In genomic region chr18:66757946-66758345, GRCh38 we compare ENCODE assay signal across 1 cellular context.
TF ChIP-seq lines count a peak whose summit lies in the region.

No MANE protein-coding gene starts in this region.

TF ChIP-seq in GM23338, 12 proteins besides CTCF, POLR2A, EP300 and RAD21 (continued from another document):
- TF ChIP-seq EZH2 (IDR thresholded peaks at IDR 0.05; ENCODE audit: low read depth, unreplicated experiment) = no peak
